In the genomic region with DNA sequence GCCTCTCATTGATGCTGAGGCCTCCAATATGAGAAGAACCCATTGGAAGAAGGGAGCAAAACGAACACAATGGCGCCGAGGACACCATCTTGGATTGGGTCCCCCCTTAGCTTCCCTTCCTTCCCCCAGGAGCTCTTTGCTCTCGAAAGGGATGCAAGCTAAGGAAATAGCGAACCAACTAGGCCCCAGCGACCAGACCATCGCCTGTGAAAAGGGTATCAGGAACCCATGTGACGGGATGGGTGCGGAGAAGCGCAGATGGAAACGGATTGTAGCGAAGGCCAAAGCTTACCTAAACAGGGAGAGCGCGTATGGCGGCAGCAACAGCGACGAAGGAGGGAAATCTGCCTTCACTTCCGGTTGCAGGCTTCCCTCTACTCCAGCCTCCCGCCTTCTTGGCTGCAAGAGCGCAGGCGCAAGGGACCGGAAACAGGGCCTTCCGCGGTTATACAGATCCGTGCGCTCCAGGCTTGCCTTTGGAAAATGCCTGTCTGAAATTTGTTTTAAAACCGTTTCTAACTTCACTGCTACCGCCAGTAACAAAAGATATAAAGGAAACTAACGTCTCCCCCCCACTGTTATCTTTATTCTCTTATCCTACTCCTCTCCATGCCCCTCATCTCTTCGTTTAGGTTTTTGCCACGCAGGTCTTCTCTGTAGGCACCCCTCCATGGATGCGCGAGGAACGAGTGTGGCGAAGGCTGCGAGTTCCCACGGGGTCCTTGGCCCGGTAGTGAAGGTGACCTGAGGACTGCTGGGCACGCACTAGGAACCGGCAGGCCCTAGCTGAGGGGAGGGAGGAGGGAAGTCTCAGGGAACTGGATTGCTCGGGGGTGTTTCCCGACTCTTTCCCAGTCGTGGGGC, we compare ENCODE assay signal across 1 cellular context.
TF ChIP-seq lines count a peak whose summit lies in the region.

DDX39B (minus strand) TSS at position 346 of the 864 bp plus-strand sequence. CDS start 1,471 bp downstream, outside the sequence.

TF ChIP-seq in SK-N-SH, 30 proteins besides CTCF, POLR2A, EP300 and RAD21 (continued from another document):
- TF ChIP-seq ZBTB33 (IDR thresholded peaks at IDR 0.05; ENCODE audit: borderline replicate concordance, low read depth) (no peak), SIN3A (IDR thresholded peaks at IDR 0.05; ENCODE audit: borderline replicate concordance, low read depth, low read length) (peak; percentile 12; the same call in 1 of the 2 replicates), NRF1 (IDR thresholded peaks at IDR 0.05; ENCODE audit: low read depth, low read length) (peak; percentile 87), FOXM1 (IDR thresholded peaks at IDR 0.05; ENCODE audit: low read depth) (no peak), TAF1 (IDR thresholded peaks at IDR 0.05; ENCODE audit: borderline replicate concordance, low read depth, low read length) (peak; percentile 98), GABPA (IDR thresholded peaks at IDR 0.05; ENCODE audit: low read depth) (peak; percentile 85), CHD2 (IDR thresholded peaks at IDR 0.05; ENCODE audit: low read length, partially characterized antibody) (peak; percentile 21), NFIC (IDR thresholded peaks at IDR 0.05; ENCODE audit: borderline replicate concordance) (0 out of 2 replicates have a peak, but pooled peaks have one; percentile 5), JUND (IDR thresholded peaks at IDR 0.05) (peak; percentile 18; the same call in 1 of the 2 replicates), POLR2AphosphoS5 (IDR thresholded peaks at IDR 0.05; ENCODE audit: low read depth, low read length) (peak; percentile 93), RCOR1 (IDR thresholded peaks at IDR 0.05; ENCODE audit: low read length) (peak; percentile 9; the same call in 1 of the 2 replicates), SMC3 (IDR thresholded peaks at IDR 0.05; ENCODE audit: low read depth, low read length) (no peak)
- TF ChIP-seq, protein P1, sequence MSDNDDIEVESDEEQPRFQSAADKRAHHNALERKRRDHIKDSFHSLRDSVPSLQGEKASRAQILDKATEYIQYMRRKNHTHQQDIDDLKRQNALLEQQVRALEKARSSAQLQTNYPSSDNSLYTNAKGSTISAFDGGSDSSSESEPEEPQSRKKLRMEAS (IDR thresholded peaks at IDR 0.05; ENCODE audit: low read depth) = peak; percentile 88
- TF ChIP-seq, protein P2, sequence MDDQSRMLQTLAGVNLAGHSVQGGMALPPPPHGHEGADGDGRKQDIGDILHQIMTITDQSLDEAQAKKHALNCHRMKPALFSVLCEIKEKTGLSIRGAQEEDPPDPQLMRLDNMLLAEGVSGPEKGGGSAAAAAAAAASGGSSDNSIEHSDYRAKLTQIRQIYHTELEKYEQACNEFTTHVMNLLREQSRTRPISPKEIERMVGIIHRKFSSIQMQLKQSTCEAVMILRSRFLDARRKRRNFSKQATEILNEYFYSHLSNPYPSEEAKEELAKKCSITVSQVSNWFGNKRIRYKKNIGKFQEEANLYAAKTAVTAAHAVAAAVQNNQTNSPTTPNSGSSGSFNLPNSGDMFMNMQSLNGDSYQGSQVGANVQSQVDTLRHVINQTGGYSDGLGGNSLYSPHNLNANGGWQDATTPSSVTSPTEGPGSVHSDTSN (IDR thresholded peaks at IDR 0.05) = 0 out of 2 replicates have a peak, but pooled peaks have one; percentile 18
